In the genomic region with DNA sequence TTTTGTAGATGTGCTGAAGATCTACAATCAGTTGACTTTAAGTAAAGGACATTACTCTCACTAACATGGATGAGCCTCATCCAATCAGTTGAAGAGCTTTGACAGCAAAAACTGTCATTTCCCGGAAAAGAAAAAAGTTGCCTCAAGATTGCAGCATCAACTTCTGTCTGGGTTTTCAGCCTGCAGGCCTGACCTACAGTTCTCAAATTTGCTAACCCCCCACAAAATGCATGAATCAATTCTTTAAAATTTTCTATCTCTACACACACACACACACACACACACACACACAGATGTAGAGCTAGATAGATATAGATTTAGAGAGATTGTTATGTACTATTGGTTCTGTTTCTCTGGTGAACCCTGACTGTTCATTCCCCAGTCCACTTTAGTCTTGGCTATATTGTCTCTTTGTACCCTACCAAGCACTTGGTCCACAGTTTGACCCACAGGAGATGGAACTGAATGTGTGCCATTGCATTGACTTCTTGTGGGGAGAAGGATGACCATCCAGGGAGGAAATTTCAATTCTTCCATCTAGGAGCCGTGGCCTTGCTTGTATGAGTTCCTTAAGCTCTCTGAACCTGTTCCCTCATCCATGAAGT, we compare ENCODE assay signal across 11 cellular contexts.
"Had no signal": no experiment of that assay in that cellular context is flagged by ENCODE, and none has a peak within 500 bp of the region (broad histone marks: within the 10 kb centered on the region; RNA-seq: fewer than 3 reads in every experiment).

No MANE protein-coding gene starts in this region.

- H3K27ac ChIP-seq: GM23248, HL-60, KMS-11 had no signal

- H3K9me3 ChIP-seq: HAP-1 had no signal

- H3K4me3 Mint-ChIP-seq: HFFc6 had no signal

- H3K27ac Mint-ChIP-seq: HFFc6 had no signal

- H3K4me1 ChIP-seq: HAP-1 had no signal

- ATAC-seq: HCT116, HepG2 had no signal

- H3K4me3 ChIP-seq: GM23248, HAP-1 had no signal

- H3K9ac ChIP-seq: GM23248, KMS-11 had no signal

- H2AFZ ChIP-seq: GM23248 had no signal

- FAIRE-seq: H54, HepG2 had no signal

- H3K4me2 ChIP-seq: KMS-11 had no signal

- H3K36me3 ChIP-seq: HAP-1 had no signal

- DNase-seq: GM23248, GOT3, HFFc6, IMR-90, KBM-7 had no signal
